8 cellular contexts compared by ENCODE assay signal in genomic region chr16:77971306-77972131, GRCh38. TPM values are rescaled to one million over a fixed set of nuclear protein-coding genes. Genes with fewer than 3 reads are reported as not detected.
DNase-seq lines count a peak whose midpoint lies in the region; ATAC-seq, FAIRE-seq and TF ChIP-seq lines count a peak whose summit lies in the region.

No MANE protein-coding gene starts in this region.

- ATAC-seq in GM18858 (IDR thresholded peaks at IDR 0.05; ENCODE audit: unreplicated experiment), result no peak

- H3K27ac ChIP-seq in WERI-Rb-1, result no peak overlapping the region
- H3K27ac ChIP-seq in kidney (ENCODE audit: low read depth in 2 of 2, low read length in 2 of 2), result no peak overlapping the region

- H3K27me3 ChIP-seq in WERI-Rb-1 (ENCODE audit: insufficient read depth, low read depth, severe bottlenecking) (no peaks in the 10 kb centered on the region), bronchial epithelial cell (ENCODE audit: control insufficient read depth, insufficient read depth, low read length) (no peaks in the 10 kb centered on the region)

- peaks cover 0 to 2% of the 10 kb centered on the region in 2 donors for H3K4me1 ChIP-seq in kidney (ENCODE audit: control insufficient read depth in 1 of 2, insufficient read depth in 1 of 2, low read depth in 1 of 2, low read length in 2 of 2)

- H3K9ac ChIP-seq in kidney (ENCODE audit: low read length in 2 of 2), result no peak overlapping the region

- TF ChIP-seq CTCF in HFF-Myc (IDR thresholded peaks at IDR 0.05; ENCODE audit: low read depth, low read length, missing control alignments), result peak; percentile 60
- peak; percentile 77 for TF ChIP-seq CTCF in WERI-Rb-1 (IDR thresholded peaks at IDR 0.05; ENCODE audit: low read depth, low read length)
- peak; percentile 75 for TF ChIP-seq CTCF in bronchial epithelial cell (IDR thresholded peaks at IDR 0.05; ENCODE audit: insufficient read depth, low read length, severe bottlenecking)
- TF ChIP-seq CTCF in kidney (IDR thresholded peaks at IDR 0.05; ENCODE audit: borderline replicate concordance, extremely low read depth, insufficient read depth), result peak; percentile 85

- DNase-seq in GM04503 (ENCODE audit: low read depth) (peak; percentile 13), HFF-Myc (ENCODE audit: extremely low read depth, low read depth) (peak; percentile 11), NCI-H1694 (lab: John Stamatoyannopoulos, UW) (peak; percentile 8), WERI-Rb-1 (peak; percentile 83), bronchial epithelial cell (ENCODE audit: low read depth) (peak; percentile 42), kidney (peak; percentile 89)
- peak; percentile 53 to 71 for DNase-seq in stimulated activated CD4-positive, alpha-beta T cell treated with anti-CD3 and anti-CD28 coated beads, Interleukin-1b, Interleukin-23, amount 100 ng/mL, for 4 hours (ENCODE audit: low read depth in 2 of 2)

- no peaks in the 10 kb centered on the region for H3K36me3 ChIP-seq in WERI-Rb-1
- no peaks in the 10 kb centered on the region for H3K36me3 ChIP-seq in bronchial epithelial cell (ENCODE audit: control insufficient read depth, insufficient read depth, low read length)
- H3K36me3 ChIP-seq in kidney (ENCODE audit: control insufficient read depth in 1 of 2, insufficient read depth in 2 of 2, low read length in 2 of 2), result no peaks in the 10 kb centered on the region

- intact Hi-C loops in kidney (cut with DNase I), result no loop called here

- FAIRE-seq in bronchial epithelial cell (lab: Jason Lieb, UNC) (no peak), kidney (lab: Jason Lieb, UNC) (no peak)

- H3K4me3 ChIP-seq in HFF-Myc (replicated peaks; ENCODE audit: low read depth, low read length) (no peak overlapping the region), WERI-Rb-1 (ENCODE audit: low read depth, low read length) (no peak overlapping the region), bronchial epithelial cell (ENCODE audit: low read depth, low read length) (no peak overlapping the region), kidney (ENCODE audit: low read length in 2 of 2) (no peak overlapping the region)

- no peaks in the 10 kb centered on the region for H3K9me3 ChIP-seq in WERI-Rb-1 (ENCODE audit: severe bottlenecking)
- H3K9me3 ChIP-seq in kidney (ENCODE audit: control insufficient read depth in 1 of 2, low read length in 2 of 2), result no peaks in the 10 kb centered on the region

RNA-seq across cellular contexts. Expression of gene CLEC3A, which starts 50.8 kb away (rescaled TPM):
- total RNA-seq in bronchial epithelial cell, result not detected in 2 replicates
- not detected for total RNA-seq in kidney
- not detected for polyA plus RNA-seq in kidney (ENCODE audit: insufficient read depth, low read depth, low replicate concordance)

Comparison
In these comparisons a context has a peak if more than half of its experiments do, and no peak if none do; other contexts are left out.
1. DNase-seq: peak in every context shown above with its lines; median percentile 89 in kidney; 83 in WERI-Rb-1; 62 in stimulated activated CD4-positive, alpha-beta T cell treated with anti-CD3 and anti-CD28 coated beads, Interleukin-1b, Interleukin-23, amount 100 ng/mL, for 4 hours; 42 in bronchial epithelial cell; 13 in GM04503; 11 in HFF-Myc; 8 in NCI-H1694.